In genomic region chr7:50781371-50781770, GRCh38 we compare ENCODE assay signal across 7 cellular contexts. TPM values are rescaled to one million over a fixed set of nuclear protein-coding genes. Genes with fewer than 3 reads are reported as not detected.
DNase-seq lines count a peak whose midpoint lies in the region; ATAC-seq and TF ChIP-seq lines count a peak whose summit lies in the region.

No MANE protein-coding gene starts in this region.

- H3K4me1 Mint-ChIP-seq in HFFc6 (ENCODE audit: low read depth) (0 out of 2 replicates have a peak, but pooled peaks cover 10% of the 10 kb centered on the region), WTC11 (peaks cover 47% of the 10 kb centered on the region)

- CTCF ChIA-PET in WTC11 (lab: Charles Lee) = interaction anchor here (1.0 kb wide), 1 partner anchor 18 kb away, joined by 4 read pairs; no protein-coding TSS in a partner anchor

- intact Hi-C loops in sigmoid colon (cut with DNase I) = no loop called here

- H3K4me3 ChIP-seq in ectodermal cell (ENCODE audit: insufficient read depth, low read depth, low read length) (peak overlapping the region; percentile 24), sigmoid colon (peak overlapping the region in 3 of 4 donors; percentile 54 to 63 (median 59))

- peaks cover 2% of the 10 kb centered on the region for H3K27me3 Mint-ChIP-seq in HFFc6 (ENCODE audit: insufficient read depth)
- peaks cover 7% of the 10 kb centered on the region for H3K27me3 Mint-ChIP-seq in WTC11 (ENCODE audit: low read depth)

- H3K9me3 Mint-ChIP-seq in HFFc6 = no peaks in the 10 kb centered on the region
- H3K9me3 Mint-ChIP-seq in WTC11 = peaks cover 9% of the 10 kb centered on the region

- DNase-seq in HFFc6 (no peak), WTC11 (ENCODE audit: low spot score) (no peak), sigmoid colon (no peak), NCI-H526 treated with DMSO at 0.1 percent for 48 hours (lab: John Stamatoyannopoulos, UW) (no peak)

- TF ChIP-seq CTCF in HFFc6 (IDR thresholded peaks at IDR 0.05) = no peak
- TF ChIP-seq CTCF in WTC11 (IDR thresholded peaks at IDR 0.05) = no peak
- TF ChIP-seq CTCF in sigmoid colon (IDR thresholded peaks at IDR 0.05) = no peak

- H3K4me1 ChIP-seq in ectodermal cell (ENCODE audit: control insufficient read depth, insufficient read depth, low read length) (no peaks in the 10 kb centered on the region), sigmoid colon (peaks cover 0 to 67% (median 59%) of the 10 kb centered on the region in 4 donors)

- WGBS in ectodermal cell, 2 experiments = 57 to 60% methylated on average over 18 of the region's 18 CpGs
- 80 to 82% methylated on average over 18 of the region's 18 CpGs for whole genome bisulfite sequencing in sigmoid colon, 2 donors

- POLR2A ChIA-PET in WTC11 (lab: Charles Lee) = no interaction called here

- H3K27ac Mint-ChIP-seq in HFFc6 (no peak overlapping the region), WTC11 (peak overlapping the region; percentile 48; the same call in 1 of the 2 replicates)

- no peaks in the 10 kb centered on the region for H3K36me3 ChIP-seq in ectodermal cell (ENCODE audit: control insufficient read depth, insufficient read depth, low read length)
- no peaks in the 10 kb centered on the region for H3K36me3 ChIP-seq in sigmoid colon

- TF ChIP-seq EP300 in sigmoid colon (IDR thresholded peaks at IDR 0.05) = no peak

- H3K9me3 ChIP-seq in ectodermal cell (ENCODE audit: control insufficient read depth, low read length) = no peaks in the 10 kb centered on the region
- H3K9me3 ChIP-seq in sigmoid colon = no peaks in the 10 kb centered on the region

- H3K27ac ChIP-seq in ectodermal cell (ENCODE audit: insufficient read depth, low read depth, low read length, poor library complexity, severe bottlenecking) (no peak overlapping the region), sigmoid colon (peak overlapping the region in 3 of 4 donors; percentile 51 to 72 (median 65))

- ATAC-seq in WTC11 (peak; percentile 5; the same call in 1 of the 2 replicates), GM18498 (IDR thresholded peaks at IDR 0.05; ENCODE audit: unreplicated experiment) (no peak), HG03521 (IDR thresholded peaks at IDR 0.05; ENCODE audit: unreplicated experiment) (no peak)

- H3K36me3 Mint-ChIP-seq in HFFc6 (ENCODE audit: low read depth) = 0 out of 2 replicates have a peak, but pooled peaks cover 5% of the 10 kb centered on the region
- peaks cover 15% of the 10 kb centered on the region for H3K36me3 Mint-ChIP-seq in WTC11

- no peaks in the 10 kb centered on the region for H3K27me3 ChIP-seq in ectodermal cell (ENCODE audit: control insufficient read depth, insufficient read depth, low read length, poor library complexity, severe bottlenecking)
- H3K27me3 ChIP-seq in sigmoid colon = no peaks in the 10 kb centered on the region

- H3K4me3 Mint-ChIP-seq in HFFc6 (peak overlapping the region; percentile 23; the same call in 1 of the 2 replicates), WTC11 (peak overlapping the region; percentile 66)

- no peak for TF ChIP-seq POLR2A in sigmoid colon (IDR thresholded peaks at IDR 0.05)

TF ChIP-seq in WTC11, 78 proteins besides CTCF, POLR2A, EP300 and RAD21:
- TF ChIP-seq ARID4B (CRISPR knock-in tag; IDR thresholded peaks at IDR 0.05; ENCODE audit: borderline replicate concordance) (no peak), TCF7 (CRISPR knock-in tag; IDR thresholded peaks at IDR 0.05; ENCODE audit: low read depth) (no peak), ZNF317 (CRISPR knock-in tag; IDR thresholded peaks at IDR 0.05; ENCODE audit: borderline replicate concordance, low read depth) (no peak), MXD4 (CRISPR knock-in tag; IDR thresholded peaks at IDR 0.05; ENCODE audit: borderline replicate concordance) (no peak), RELA (CRISPR knock-in tag; IDR thresholded peaks at IDR 0.05; ENCODE audit: borderline replicate concordance) (no peak), TP53 (CRISPR knock-in tag; IDR thresholded peaks at IDR 0.05) (no peak)

RNA-seq across cellular contexts. Expression of gene GRB10, which starts 1.3 kb away (rescaled TPM):
- 10 to 100 TPM; 13.6 to 17.8 (median 14.8) TPM for total RNA-seq in HFFc6 (2021; fragmentation: NEBNext Ultra II Directional; extraction: Animal tissue kit (Norgen Biotek cat#: 25700))
- total RNA-seq in WTC11 (2021) (66.0 to 103 TPM (median 67.3 TPM) in 3 replicates), sigmoid colon (10 to 100 TPM; 49.2 to 83.6 (median 60.8) TPM)
- polyA plus RNA-seq in ectodermal cell (2013, experiment 1 of 4) = 69.7 TPM
- polyA plus RNA-seq in ectodermal cell (2013, experiment 2 of 4) = 65.7 TPM
- 50.9 TPM for polyA plus RNA-seq in ectodermal cell (2013, experiment 3 of 4)
- polyA plus RNA-seq in ectodermal cell (2013, experiment 4 of 4) = 57.4 TPM
- 10 to 100 TPM in 1 of 3 donors, 1 to 10 TPM in 2; 2.1 to 10.1 (median 3.6) TPM for polyA plus RNA-seq in sigmoid colon
